18 cellular contexts compared by ENCODE assay signal in the genomic region with DNA sequence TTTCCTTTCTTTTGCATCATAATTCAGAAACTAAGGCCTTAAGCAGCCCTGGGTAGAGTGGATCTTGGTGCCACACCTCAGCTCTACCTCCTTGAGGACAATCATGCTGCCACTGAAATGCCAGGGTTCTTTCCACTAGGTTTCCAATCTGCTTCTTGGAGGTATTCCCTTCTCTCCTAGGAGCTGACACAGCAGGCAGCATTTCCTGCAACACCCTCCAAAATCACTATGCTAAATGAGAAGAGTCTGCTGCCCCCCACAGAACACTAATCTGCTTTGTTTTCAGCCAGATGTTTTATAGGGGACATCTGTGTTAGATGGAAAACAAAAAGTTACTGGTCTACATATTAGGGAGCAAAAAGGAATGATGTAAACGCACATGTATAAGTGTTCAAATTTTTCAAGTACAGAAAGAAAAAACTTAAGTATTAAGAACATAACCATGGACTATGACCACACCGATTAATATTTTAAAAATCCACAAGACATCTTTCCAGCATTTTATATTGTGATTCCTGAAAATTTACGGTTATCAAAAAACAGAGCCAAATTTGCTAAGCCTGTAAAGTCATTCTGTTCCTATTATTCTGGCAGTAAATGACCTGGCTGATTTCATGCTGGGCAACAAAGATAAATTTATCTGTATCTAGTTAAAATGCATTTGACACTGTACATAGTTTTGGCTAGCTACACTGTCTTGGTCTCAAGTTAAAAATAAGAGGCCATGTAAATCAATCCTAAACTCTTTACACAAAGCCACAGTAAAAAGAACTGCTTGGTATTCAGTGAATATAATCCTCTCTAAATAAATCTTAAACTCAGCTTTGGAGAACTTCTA.
"Had no signal": no experiment of that assay in that cellular context is flagged by ENCODE, and none has a peak within 500 bp of the region (broad histone marks: within the 10 kb centered on the region; RNA-seq: fewer than 3 reads in every experiment).

No MANE protein-coding gene starts in this region.

- DNase-seq: activated CD4-positive, alpha-beta T cell treated with anti-CD3 and anti-CD28 coated beads for 48 hours; activated naive CD4-positive, alpha-beta T cell treated with anti-CD3 and anti-CD28 coated beads for 36 hours; activated T-cell treated with anti-CD3 and anti-CD28 coated beads for 4 hours; adrenal gland; brain microvascular endothelial cell; cerebellar nuclear complex; dermis blood vessel endothelial cell; left ventricle myocardium superior; ovary; stimulated activated CD4-positive, alpha-beta T cell treated with anti-CD3 and anti-CD28 coated beads, Interleukin-4, amount 100 ng/mL, for 1 hour; stimulated activated CD8-positive, alpha-beta memory T cell treated with anti-CD3 and anti-CD28 coated beads, Interleukin-4, amount 100 ng/mL, for 48 hours; stimulated activated naive CD8-positive, alpha-beta T cell treated with anti-CD3 and anti-CD28 coated beads, Interleukin-15, Interleukin-2, amounts not matched to agents 100 U/mL and 50 U/mL, for 24 hours; T-cell; T1000; upper lobe of left lung had no signal

- H3K9ac ChIP-seq: neural progenitor cell had no signal

- H3K4me3 Mint-ChIP-seq: activated naive CD4-positive, alpha-beta T cell treated with anti-CD3 and anti-CD28 coated beads for 36 hours; activated T-helper 17 cell treated with anti-CD3 and anti-CD28 coated beads, Interleukin-2, amount 50 U/mL, for 72 hours; neural progenitor cell; T-cell had no signal

- H3K27ac ChIP-seq: adrenal gland, brain microvascular endothelial cell, neural progenitor cell, upper lobe of left lung had no signal

- H3K4me1 ChIP-seq: adrenal gland, upper lobe of left lung had no signal

- H3K36me3 ChIP-seq: adrenal gland, brain microvascular endothelial cell, esophagus muscularis mucosa, neural progenitor cell, ovary, upper lobe of left lung had no signal

- H3K4me1 Mint-ChIP-seq: activated T-helper 17 cell treated with anti-CD3 and anti-CD28 coated beads, Interleukin-2, amount 50 U/mL, for 72 hours; T-cell had no signal

- H3K4me3 ChIP-seq: adrenal gland, esophagus muscularis mucosa, neural progenitor cell, ovary, upper lobe of left lung had no signal

- H3K27ac Mint-ChIP-seq: activated naive CD4-positive, alpha-beta T cell treated with anti-CD3 and anti-CD28 coated beads for 36 hours; activated T-helper 17 cell treated with anti-CD3 and anti-CD28 coated beads, Interleukin-2, amount 50 U/mL, for 72 hours; neural progenitor cell; T-cell had no signal

- H3K4me2 ChIP-seq: neural progenitor cell had no signal

- H3K36me3 Mint-ChIP-seq: neural progenitor cell, T-cell had no signal

- H2AFZ ChIP-seq: neural progenitor cell had no signal

- H3K9me3 ChIP-seq: adrenal gland, esophagus muscularis mucosa, ovary, upper lobe of left lung had no signal

- H3K27me3 ChIP-seq: adrenal gland, brain microvascular endothelial cell, esophagus muscularis mucosa, neural progenitor cell, ovary, upper lobe of left lung had no signal

- H3K27me3 Mint-ChIP-seq: activated T-helper 17 cell treated with anti-CD3 and anti-CD28 coated beads, Interleukin-2, amount 50 U/mL, for 72 hours; T-cell had no signal

- ATAC-seq: activated T-helper 17 cell treated with anti-CD3 and anti-CD28 coated beads, Interleukin-2, amount 50 U/mL, for 72 hours; left ventricle myocardium superior; stimulated activated naive CD8-positive, alpha-beta T cell treated with anti-CD3 and anti-CD28 coated beads, Interleukin-15, Interleukin-2, amounts not matched to agents 100 U/mL and 50 U/mL, for 24 hours; T-cell had no signal
